ENCODE assay signal across 7 cellular contexts in genomic region chr2:158869122-158869521, GRCh38.
DNase-seq lines count a peak whose midpoint lies in the region; ATAC-seq and TF ChIP-seq lines count a peak whose summit lies in the region.
"Not testable (repeated sequence)": the region's sequence is repeated elsewhere in the genome, so short reads cannot be mapped to it uniquely, and the experiment has no call there.

No MANE protein-coding gene starts in this region.

- not testable (repeated sequence) for H3K4me3 ChIP-seq in DND-41 (ENCODE audit: low read depth in 1 of 2, low read length in 2 of 2); RWPE2 (ENCODE audit: severe bottlenecking); endodermal cell (ENCODE audit: low read length); mesendoderm (ENCODE audit: low read length)

- POLR2A ChIA-PET in activated CD4-positive, alpha-beta T cell treated with anti-CD3 and anti-CD28 coated beads for 36 hours (lab: Charles Lee) = not testable (repeated sequence)

- H3K27ac ChIP-seq in DND-41 (ENCODE audit: low read length); RWPE2 (ENCODE audit: poor library complexity, severe bottlenecking); endodermal cell (ENCODE audit: low read depth, low read length); mesendoderm (ENCODE audit: low read depth, low read length): not testable (repeated sequence)

- not testable (repeated sequence) for H3K4me2 ChIP-seq in DND-41 (ENCODE audit: insufficient read depth, low read length); mesendoderm (ENCODE audit: low read length)

- H4K20me1 ChIP-seq in DND-41 (ENCODE audit: insufficient read depth, low read length) = not testable (repeated sequence)

- H3K27ac Mint-ChIP-seq in HFFc6; activated CD4-positive, alpha-beta T cell treated with anti-CD3 and anti-CD28 coated beads for 36 hours: not testable (repeated sequence)
- H3K27ac Mint-ChIP-seq in endodermal cell = peak overlapping the region; percentile 90
- peak overlapping the region; percentile 91 for H3K27ac Mint-ChIP-seq in progenitor cell of endocrine pancreas

- H3K18ac ChIP-seq in mesendoderm (ENCODE audit: low read length) = not testable (repeated sequence)

- not testable (repeated sequence) for H3K9ac ChIP-seq in DND-41 (ENCODE audit: low read depth, low read length); endodermal cell (ENCODE audit: extremely low read depth, low read length, poor library complexity, severe bottlenecking); mesendoderm (ENCODE audit: low read length)

- not testable (repeated sequence) for H2AK5ac ChIP-seq in mesendoderm (ENCODE audit: low read length)

- CTCF ChIA-PET in activated CD4-positive, alpha-beta T cell treated with anti-CD3 and anti-CD28 coated beads for 36 hours (lab: Charles Lee) = not testable (repeated sequence)

- not testable (repeated sequence) for ATAC-seq in DND-41 (ENCODE audit: insufficient read depth, low read depth); RWPE2 (ENCODE audit: low read depth); activated CD4-positive, alpha-beta T cell treated with anti-CD3 and anti-CD28 coated beads for 36 hours

- not testable (repeated sequence) for H3K79me1 ChIP-seq in mesendoderm (ENCODE audit: low read length)

- not testable (repeated sequence) for H4K5ac ChIP-seq in mesendoderm (ENCODE audit: low read length)

- H3K4me3 Mint-ChIP-seq in HFFc6; activated CD4-positive, alpha-beta T cell treated with anti-CD3 and anti-CD28 coated beads for 36 hours; progenitor cell of endocrine pancreas (ENCODE audit: low read depth): not testable (repeated sequence)
- peak overlapping the region; percentile 13 for H3K4me3 Mint-ChIP-seq in endodermal cell

- 63% methylated on average over 2 of the region's 6 CpGs; no CpG with 5 or more reads in 1 of the 2 experiments for WGBS in endodermal cell (ENCODE audit: insufficient coverage in 1 of 2, insufficient read length in 1 of 2), 2 experiments
- WGBS in mesendoderm (ENCODE audit: extremely low coverage, insufficient coverage, low lambda C conversion rate) = no CpG with 5 or more reads among the region's 6 CpGs

- not testable (repeated sequence) for H3K9me3 ChIP-seq in DND-41 (ENCODE audit: insufficient read depth, low read length, severe bottlenecking); RWPE2 (ENCODE audit: severe bottlenecking); endodermal cell (ENCODE audit: control insufficient read depth, low read length)

- H3K36me3 ChIP-seq in DND-41 (ENCODE audit: insufficient read depth, low read length); RWPE2 (ENCODE audit: low read depth); endodermal cell (ENCODE audit: control insufficient read depth, insufficient read depth, low read length); mesendoderm (ENCODE audit: control insufficient read depth, insufficient read depth, low read length): not testable (repeated sequence)

- H3K4ac ChIP-seq in mesendoderm (ENCODE audit: low read depth, low read length) = peak overlapping the region; percentile 52

- intact Hi-C loops in activated CD4-positive, alpha-beta T cell treated with anti-CD3 and anti-CD28 coated beads for 36 hours (cut with DNase I, micrococcal nuclease) = not testable (repeated sequence)

- H3K23ac ChIP-seq in mesendoderm (ENCODE audit: low read length) = not testable (repeated sequence)

- not testable (repeated sequence) for H3K9me3 Mint-ChIP-seq in HFFc6; activated CD4-positive, alpha-beta T cell treated with anti-CD3 and anti-CD28 coated beads for 36 hours (ENCODE audit: low read depth); endodermal cell; progenitor cell of endocrine pancreas (ENCODE audit: low read depth)

- H2BK15ac ChIP-seq in mesendoderm (replicated peaks; ENCODE audit: low read depth) = not testable (repeated sequence)

- peak; percentile 4 for TF ChIP-seq CTCF in DND-41 (IDR thresholded peaks at IDR 0.05; ENCODE audit: borderline replicate concordance, extremely low read depth, low read length, poor library complexity, severe bottlenecking)
- TF ChIP-seq CTCF in HFFc6 (IDR thresholded peaks at IDR 0.05) = peak; percentile 21; the same call in 1 of the 2 replicates
- TF ChIP-seq CTCF in RWPE2 (IDR thresholded peaks at IDR 0.05; ENCODE audit: poor library complexity, severe bottlenecking) = peak; percentile 35
- TF ChIP-seq CTCF in endodermal cell (conservative IDR thresholded peaks at IDR 0.05) = peak; percentile 40
- TF ChIP-seq CTCF in progenitor cell of endocrine pancreas (IDR thresholded peaks at IDR 0.05; ENCODE audit: unreplicated experiment) = not testable (repeated sequence)

- H3K56ac ChIP-seq in mesendoderm (ENCODE audit: low read length) = not testable (repeated sequence)

- peaks cover 13% of the 10 kb centered on the region for H3K27me3 Mint-ChIP-seq in HFFc6 (ENCODE audit: insufficient read depth)
- not testable (repeated sequence) for H3K27me3 Mint-ChIP-seq in activated CD4-positive, alpha-beta T cell treated with anti-CD3 and anti-CD28 coated beads for 36 hours; endodermal cell (ENCODE audit: insufficient read depth); progenitor cell of endocrine pancreas

- not testable (repeated sequence) for H3K27me3 ChIP-seq in DND-41 (ENCODE audit: insufficient read depth, low read length, poor library complexity); RWPE2 (ENCODE audit: insufficient read depth, poor library complexity, severe bottlenecking); endodermal cell (ENCODE audit: control insufficient read depth, insufficient read depth, low read length, poor library complexity, severe bottlenecking); mesendoderm (ENCODE audit: insufficient read depth, low read length, poor library complexity)

- DNase-seq in DND-41; HFFc6; RWPE2 (ENCODE audit: low spot score); endodermal cell; mesendoderm; progenitor cell of endocrine pancreas (ENCODE audit: low spot score, unreplicated experiment): not testable (repeated sequence)
- DNase-seq in activated CD4-positive, alpha-beta T cell treated with anti-CD3 and anti-CD28 coated beads for 36 hours = peak; percentile 44

- not testable (repeated sequence) for H3K36me3 Mint-ChIP-seq in HFFc6 (ENCODE audit: low read depth); activated CD4-positive, alpha-beta T cell treated with anti-CD3 and anti-CD28 coated beads for 36 hours (ENCODE audit: low read depth); endodermal cell (ENCODE audit: low read depth); progenitor cell of endocrine pancreas (ENCODE audit: insufficient read depth)

- not testable (repeated sequence) for H2AFZ ChIP-seq in DND-41 (ENCODE audit: low read depth, low read length)

- not testable (repeated sequence) for H2BK120ac ChIP-seq in mesendoderm (ENCODE audit: low read depth, low read length)

- not testable (repeated sequence) for H2BK5ac ChIP-seq in mesendoderm (ENCODE audit: low read length)

- peaks cover 10% of the 10 kb centered on the region; the same call in 1 of the 2 replicates for H3K4me1 Mint-ChIP-seq in HFFc6 (ENCODE audit: low read depth)
- H3K4me1 Mint-ChIP-seq in activated CD4-positive, alpha-beta T cell treated with anti-CD3 and anti-CD28 coated beads for 36 hours = not testable (repeated sequence)
- H3K4me1 Mint-ChIP-seq in endodermal cell = peaks cover 28% of the 10 kb centered on the region
- H3K4me1 Mint-ChIP-seq in progenitor cell of endocrine pancreas (ENCODE audit: low read depth) = peaks cover 25% of the 10 kb centered on the region

- H3K4me1 ChIP-seq in DND-41 (ENCODE audit: insufficient read depth, low read length); RWPE2 (ENCODE audit: insufficient read depth, poor library complexity, severe bottlenecking); endodermal cell (ENCODE audit: control insufficient read depth, insufficient read depth, low read length); mesendoderm (ENCODE audit: control insufficient read depth, low read depth, low read length): not testable (repeated sequence)

- not testable (repeated sequence) for H4K8ac ChIP-seq in mesendoderm (ENCODE audit: low read depth, low read length)

- not testable (repeated sequence) for H3K79me2 ChIP-seq in DND-41 (ENCODE audit: insufficient read depth, low read length); mesendoderm (ENCODE audit: control insufficient read depth, insufficient read depth, low read length)
